In the genomic region with DNA sequence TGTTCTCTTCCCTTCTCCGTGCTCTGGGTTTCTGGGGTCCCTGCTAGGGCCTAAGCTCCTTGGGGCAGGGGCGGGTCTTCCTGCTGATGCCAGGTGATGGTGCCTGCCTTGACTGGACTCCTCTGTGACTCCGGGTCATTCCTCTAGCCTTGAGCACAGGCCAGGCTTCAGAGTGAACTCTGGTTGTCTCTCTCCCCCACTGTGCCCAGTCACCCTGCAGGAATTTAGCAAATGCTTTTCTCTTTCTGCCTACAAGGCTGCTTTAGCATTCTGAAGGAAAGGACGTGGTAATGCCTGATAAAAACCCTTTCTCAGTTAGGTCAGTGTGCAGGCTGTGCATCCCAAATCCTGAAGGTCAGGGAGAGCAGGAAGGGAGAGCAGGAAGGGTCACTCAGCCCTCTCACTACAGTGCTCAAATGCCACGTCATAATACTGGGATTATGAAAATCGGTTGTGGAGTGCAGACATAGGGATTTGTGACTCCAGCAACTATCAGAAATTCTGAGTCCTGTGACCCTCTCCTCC, we compare ENCODE assay signal across 19 cellular contexts. TPM values are rescaled to one million over a fixed set of nuclear protein-coding genes. Genes with fewer than 3 reads are reported as not detected.
A peak's percentile ranks its signal among the peaks of the same experiment; 100 is the strongest.
DNase-seq lines count a peak whose midpoint lies in the region; FAIRE-seq and TF ChIP-seq lines count a peak whose summit lies in the region.
"Had no signal": no experiment of that assay in that cellular context is flagged by ENCODE, and none has a peak within 500 bp of the region (broad histone marks: within the 10 kb centered on the region; RNA-seq: fewer than 3 reads in every experiment).

No MANE protein-coding gene starts in this region.

- no peaks in the 10 kb centered on the region for H3K9me3 ChIP-seq in astrocyte (ENCODE audit: insufficient read depth, low read depth, low read length)
- no peaks in the 10 kb centered on the region for H3K9me3 ChIP-seq in A673 (ENCODE audit: low read depth, low read length, poor library complexity, severe bottlenecking)

- peaks cover 3% of the 10 kb centered on the region for H3K9me3 Mint-ChIP-seq in astrocyte (ENCODE audit: unreplicated experiment)
- H3K9me3 Mint-ChIP-seq: CD4-positive, alpha-beta T cell had no signal

- H3K4me1 ChIP-seq in astrocyte (ENCODE audit: insufficient read depth, low read length): peaks cover 21% of the 10 kb centered on the region
- no peaks in the 10 kb centered on the region for H3K4me1 ChIP-seq in A673 (ENCODE audit: insufficient read depth, low read length, poor library complexity, severe bottlenecking)

- intact Hi-C loops in A673 (cut with micrococcal nuclease; ENCODE audit: unreplicated experiment): no loop called here

- POLR2A ChIA-PET in A673 (lab: Charles Lee; ENCODE audit: low non-redundant PET): no interaction called here

- no peak overlapping the region for H3K27ac ChIP-seq in astrocyte (ENCODE audit: low read depth, low read length)
- H3K27ac ChIP-seq in A673 (ENCODE audit: low read depth, low read length, poor library complexity, severe bottlenecking): no peak overlapping the region

- H2AFZ ChIP-seq in astrocyte (ENCODE audit: low read depth, low read length): no peak overlapping the region

- H3K4me3 ChIP-seq in astrocyte (ENCODE audit: insufficient read depth, low read depth, low read length): no peak overlapping the region
- H3K4me3 ChIP-seq in A673 (ENCODE audit: low read depth, low read length, poor library complexity, severe bottlenecking): no peak overlapping the region

- peaks cover 59% of the 10 kb centered on the region for H3K27me3 Mint-ChIP-seq in astrocyte (ENCODE audit: low read depth, unreplicated experiment)

- H3K4me1 Mint-ChIP-seq in astrocyte (ENCODE audit: low read depth, unreplicated experiment): peaks cover 14% of the 10 kb centered on the region

- peaks cover 13% of the 10 kb centered on the region for H3K27me3 ChIP-seq in astrocyte (ENCODE audit: insufficient read depth, low read length)
- peaks cover 34% of the 10 kb centered on the region for H3K27me3 ChIP-seq in A673 (replicated peaks; ENCODE audit: insufficient read depth, low read depth, low read length, poor library complexity)

- H3K36me3 ChIP-seq in astrocyte (ENCODE audit: insufficient read depth, low read length) (no peaks in the 10 kb centered on the region), A673 (ENCODE audit: insufficient read depth, low read length, poor library complexity, severe bottlenecking) (no peaks in the 10 kb centered on the region)

- TF ChIP-seq CTCF in astrocyte (IDR thresholded peaks at IDR 0.05; ENCODE audit: insufficient read depth, low read depth, low read length): no peak
- no peak for TF ChIP-seq CTCF in A673 (conservative IDR thresholded peaks at IDR 0.05; ENCODE audit: low read depth, low read length)

- no peaks in the 10 kb centered on the region for H4K20me1 ChIP-seq in astrocyte (ENCODE audit: insufficient read depth, low read length)

- DNase-seq in H54 (ENCODE audit: insufficient read length, low spot score): peak; percentile 75
- peak; percentile 44 for DNase-seq in astrocyte (ENCODE audit: low read depth)
- DNase-seq in iPS-NIHi7 (ENCODE audit: extremely low spot score): peak; percentile 33
- peak; percentile 11 for DNase-seq in stromal cell of bone marrow (ENCODE audit: low read depth)
- no peak for DNase-seq in A673 (ENCODE audit: low spot score)
- DNase-seq in NCI-H524 treated with DMSO at 0.1 percent for 48 hours (lab: John Stamatoyannopoulos, UW): no peak
- DNase-seq in activated naive CD4-positive, alpha-beta T cell treated with Interleukin-2 at 50 U/mL for 16 hours: no peak
- DNase-seq in NCI-H1694 (lab: John Stamatoyannopoulos, UW): no peak
- DNase-seq: activated CD4-positive, CD25-positive, alpha-beta regulatory T cell; activated CD8-positive, alpha-beta memory T cell treated with anti-CD3 and anti-CD28 coated beads, Interleukin-2, amount 10 ng/mL, durations not matched to agents 7 days and 5 days; CD4-positive, alpha-beta T cell; central memory CD4-positive, alpha-beta T cell; NCI-H2107; stimulated activated CD4-positive, alpha-beta T cell treated with anti-CD3 and anti-CD28 coated beads, Interleukin-15, amount 100 ng/mL, for 24 hours; T-helper 1 cell had no signal

- H3K27ac Mint-ChIP-seq in astrocyte (ENCODE audit: unreplicated experiment): no peak overlapping the region
- H3K27ac Mint-ChIP-seq: activated CD8-positive, alpha-beta memory T cell treated with anti-CD3 and anti-CD28 coated beads, Interleukin-2, amount 10 ng/mL, durations not matched to agents 7 days and 5 days; CD4-positive, alpha-beta T cell had no signal

- FAIRE-seq in H54 (lab: Jason Lieb, UNC): peak; percentile 61
- FAIRE-seq in astrocyte (lab: Jason Lieb, UNC): no peak
- FAIRE-seq: HTR-8/SVneo had no signal

- no peaks in the 10 kb centered on the region for H3K36me3 Mint-ChIP-seq in astrocyte (ENCODE audit: low read depth, unreplicated experiment)
- H3K36me3 Mint-ChIP-seq: activated CD8-positive, alpha-beta memory T cell treated with anti-CD3 and anti-CD28 coated beads, Interleukin-2, amount 10 ng/mL, durations not matched to agents 7 days and 5 days had no signal

- no peak overlapping the region for H3K4me3 Mint-ChIP-seq in astrocyte (ENCODE audit: unreplicated experiment)
- H3K4me3 Mint-ChIP-seq: activated CD8-positive, alpha-beta memory T cell treated with anti-CD3 and anti-CD28 coated beads, Interleukin-2, amount 10 ng/mL, durations not matched to agents 7 days and 5 days; CD4-positive, alpha-beta T cell had no signal

- CTCF ChIA-PET in A673 (lab: Charles Lee): interaction anchor here (1.5 kb wide), 1 partner anchor 10 kb away, joined by 7 read pairs; no protein-coding TSS in a partner anchor

- H3K9ac ChIP-seq in astrocyte (ENCODE audit: low read length): no peak overlapping the region

- H3K4me2 ChIP-seq in astrocyte (ENCODE audit: low read length): peak overlapping the region; percentile 59

- no peak for TF ChIP-seq POLR2A in H54 (IDR thresholded peaks at IDR 0.05; ENCODE audit: low read depth, low read length)

- BruUV-seq in A673 (replicated peaks; lab: Mats Ljungman, UMichigan): no TSS peak

- no peaks in the 10 kb centered on the region for H3K79me2 ChIP-seq in astrocyte (ENCODE audit: insufficient read depth, low read length)

RNA-seq across cellular contexts. Expression of a gene that starts 2.7 kb away (rescaled TPM):
- total RNA-seq in astrocyte (0.53 and 1.0 TPM in 2 replicates), A673 (2021) (0.17 TPM in 1 of 2 replicates, not detected in the other)
- total RNA-seq: activated CD8-positive, alpha-beta memory T cell treated with anti-CD3 and anti-CD28 coated beads, Interleukin-2, amount 10 ng/mL, durations not matched to agents 7 days and 5 days; CD4-positive, alpha-beta T cell; glomerular endothelial cell; myocyte had no signal

RNA-seq across cellular contexts. Expression of a gene that starts 40.4 kb away (rescaled TPM):
- total RNA-seq in astrocyte: not detected in 2 replicates
- total RNA-seq in A673 (2021): not detected in 2 replicates
- total RNA-seq: activated CD8-positive, alpha-beta memory T cell treated with anti-CD3 and anti-CD28 coated beads, Interleukin-2, amount 10 ng/mL, durations not matched to agents 7 days and 5 days; CD4-positive, alpha-beta T cell; glomerular endothelial cell; myocyte; posterior vena cava had no signal

Comparison
In these comparisons a context has a peak if more than half of its experiments do, and no peak if none do; other contexts are left out.
1. DNase-seq: peak in H54 (single experiment), astrocyte (single experiment), iPS-NIHi7 (single experiment) and stromal cell of bone marrow (single experiment); none in A673 (single experiment), NCI-H524 treated with DMSO at 0.1 percent for 48 hours (single experiment), activated naive CD4-positive, alpha-beta T cell treated with Interleukin-2 at 50 U/mL for 16 hours (single experiment) and NCI-H1694 (single experiment).